ENCODE assay signal across 22 cellular contexts in the genomic region with DNA sequence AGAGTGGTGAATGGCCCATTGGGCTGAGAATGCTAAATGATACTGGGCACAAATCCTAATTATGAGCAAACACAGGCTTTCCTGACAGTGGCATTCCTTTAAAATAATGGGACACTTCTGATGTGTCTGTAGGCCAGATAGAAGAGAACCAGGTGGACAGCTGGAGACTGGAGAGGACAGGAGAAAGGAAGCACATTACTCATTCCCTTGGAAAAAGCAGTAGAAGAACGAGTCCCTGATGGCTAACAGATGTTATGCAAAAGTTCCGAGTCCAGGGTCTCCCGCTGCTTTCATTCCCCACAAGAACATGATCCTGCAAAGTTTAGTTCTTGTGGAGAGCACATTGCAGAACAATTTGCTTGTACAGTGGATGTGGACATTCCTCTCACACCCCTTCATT.
DNase-seq lines count a peak whose midpoint lies in the region; TF ChIP-seq lines count a peak whose summit lies in the region.
"Had no signal": no experiment of that assay in that cellular context is flagged by ENCODE, and none has a peak within 500 bp of the region (broad histone marks: within the 10 kb centered on the region; RNA-seq: fewer than 3 reads in every experiment).

No MANE protein-coding gene starts in this region.

- no peaks in the 10 kb centered on the region for H3K9me3 Mint-ChIP-seq in MCF 10A (ENCODE audit: unreplicated experiment)

- peak; percentile 24 for DNase-seq in choroid plexus epithelial cell (ENCODE audit: low read depth)
- peak; percentile 14 for DNase-seq in fibroblast of mammary gland (ENCODE audit: low read depth)
- no peak for DNase-seq in MCF 10A (ENCODE audit: unreplicated experiment)
- no peak for DNase-seq in G401 (ENCODE audit: low spot score)
- no peak for DNase-seq in activated CD4-positive, alpha-beta T cell treated with anti-CD3 and anti-CD28 coated beads, Interleukin-2, amount 50 U/mL, for 1 hour
- DNase-seq: 8988T; ACHN; BE2C; C1 segment of cervical spinal cord; CD4-positive, alpha-beta memory T cell; CD4-positive, CD25-positive, alpha-beta regulatory T cell; CD8-positive, alpha-beta memory T cell; COR-L47; DMS 273 treated with DMSO at 0.1 percent for 48 hours; DMS153; DMS53; DMS79; DND-41; EL; GF-D8 had no signal

- BruUV-seq in MCF 10A (replicated peaks; lab: Mats Ljungman, UMichigan) = no TSS peak

- no peak overlapping the region for H3K27ac Mint-ChIP-seq in MCF 10A (ENCODE audit: low read depth, unreplicated experiment)
- H3K27ac Mint-ChIP-seq: CD14-positive monocyte; CD8-positive, alpha-beta memory T cell had no signal

- intact Hi-C loops in MCF 10A (cut with micrococcal nuclease) = no loop called here

- H3K4me1 Mint-ChIP-seq in MCF 10A (ENCODE audit: insufficient read depth, unreplicated experiment) = no peaks in the 10 kb centered on the region
- H3K4me1 Mint-ChIP-seq: CD14-positive monocyte; CD4-positive, alpha-beta memory T cell; CD4-positive, CD25-positive, alpha-beta regulatory T cell; CD8-positive, alpha-beta memory T cell had no signal

- H3K27me3 Mint-ChIP-seq in MCF 10A (ENCODE audit: insufficient read depth, unreplicated experiment) = peaks cover 15% of the 10 kb centered on the region
- H3K27me3 Mint-ChIP-seq: CD4-positive, CD25-positive, alpha-beta regulatory T cell; CD8-positive, alpha-beta memory T cell had no signal

- no peak overlapping the region for H3K4me3 Mint-ChIP-seq in MCF 10A (ENCODE audit: unreplicated experiment)
- H3K4me3 Mint-ChIP-seq: CD14-positive monocyte; CD4-positive, alpha-beta memory T cell; CD4-positive, CD25-positive, alpha-beta regulatory T cell; CD8-positive, alpha-beta memory T cell had no signal

- H3K36me3 Mint-ChIP-seq in MCF 10A (ENCODE audit: insufficient read depth, unreplicated experiment) = no peaks in the 10 kb centered on the region
- H3K36me3 Mint-ChIP-seq: CD14-positive monocyte; CD4-positive, alpha-beta memory T cell; CD4-positive, CD25-positive, alpha-beta regulatory T cell; CD8-positive, alpha-beta memory T cell had no signal

- TF ChIP-seq CTCF in choroid plexus epithelial cell (conservative IDR thresholded peaks at IDR 0.05; ENCODE audit: low read depth, low read length) = no peak
- no peak for TF ChIP-seq CTCF in fibroblast of mammary gland (conservative IDR thresholded peaks at IDR 0.05; ENCODE audit: control insufficient read depth, insufficient read depth, low read depth, low read length)
- no peak for TF ChIP-seq CTCF in MCF 10A (IDR thresholded peaks at IDR 0.05; ENCODE audit: unreplicated experiment)

- POLR2A ChIA-PET in MCF 10A (lab: Yijun Ruan, JAX) = interaction anchor here (0.7 kb wide), 1 partner anchor 9 kb away, joined by 3 read pairs; no protein-coding TSS in a partner anchor

- H3K4me3 ChIP-seq in choroid plexus epithelial cell (ENCODE audit: low read depth, low read length) (no peak overlapping the region), fibroblast of mammary gland (ENCODE audit: control insufficient read depth, low read depth, low read length) (no peak overlapping the region)
- H3K4me3 ChIP-seq: BLaER1 had no signal

- CTCF ChIA-PET in MCF 10A (lab: Yijun Ruan, JAX) = no interaction called here

- in situ Hi-C loops in G401 (cut with HindIII; ENCODE audit: low sequenced_read_pairs) = no loop called here

Comparison
In these comparisons a context has a peak if more than half of its experiments do, and no peak if none do; other contexts are left out.
1. DNase-seq: peak in choroid plexus epithelial cell (single experiment) and fibroblast of mammary gland (single experiment); none in MCF 10A (single experiment), G401 (single experiment) and activated CD4-positive, alpha-beta T cell treated with anti-CD3 and anti-CD28 coated beads, Interleukin-2, amount 50 U/mL, for 1 hour (single experiment).